In genomic region chr14:27757642-27758041, GRCh38 we compare ENCODE assay signal across 1 cellular context.
TF ChIP-seq lines count a peak whose summit lies in the region.
"Not testable (repeated sequence)": the region's sequence is repeated elsewhere in the genome, so short reads cannot be mapped to it uniquely, and the experiment has no call there.

No MANE protein-coding gene starts in this region.

- not testable (repeated sequence) for H2AFZ ChIP-seq in neural cell (ENCODE audit: low read depth, low read length)

- not testable (repeated sequence) for H3K4me2 ChIP-seq in neural cell (ENCODE audit: low read length)

- TF ChIP-seq EP300 in neural cell (conservative IDR thresholded peaks at IDR 0.05; ENCODE audit: poor library complexity, severe bottlenecking), result peak; percentile 91

- H3K36me3 ChIP-seq in neural cell (ENCODE audit: insufficient read depth, low read length), result not testable (repeated sequence)

- not testable (repeated sequence) for H4K20me1 ChIP-seq in neural cell (ENCODE audit: insufficient read depth)

- H3K9me3 ChIP-seq in neural cell (ENCODE audit: low read length), result not testable (repeated sequence)

- H3K9me2 ChIP-seq in neural cell (ENCODE audit: insufficient read depth, low read length), result not testable (repeated sequence)

- not testable (repeated sequence) for TF ChIP-seq RAD21 in neural cell (conservative IDR thresholded peaks at IDR 0.05)

- H3K79me2 ChIP-seq in neural cell (replicated peaks; ENCODE audit: insufficient read depth, low read length), result not testable (repeated sequence)

- H3F3A ChIP-seq in neural cell (ENCODE audit: insufficient read depth, low read length, poor library complexity, severe bottlenecking), result not testable (repeated sequence)

- not testable (repeated sequence) for H3K27me3 ChIP-seq in neural cell (ENCODE audit: insufficient read depth, low read depth, low read length)

- not testable (repeated sequence) for H3K9ac ChIP-seq in neural cell (ENCODE audit: low read length)

- H3K27ac ChIP-seq in neural cell (ENCODE audit: low read length), result not testable (repeated sequence)

- H3K4me3 ChIP-seq in neural cell (ENCODE audit: low read length), result not testable (repeated sequence)

- TF ChIP-seq CTCF in neural cell (IDR thresholded peaks at IDR 0.05; ENCODE audit: poor library complexity, severe bottlenecking), result not testable (repeated sequence)

TF ChIP-seq in neural cell, 6 proteins besides CTCF, POLR2A, EP300 and RAD21:
- TF ChIP-seq POLR2AphosphoS5 (IDR thresholded peaks at IDR 0.05), result peak; percentile 81
